21 cellular contexts compared by ENCODE assay signal in genomic region chr20:19864130-19864529, GRCh38.
"Had no signal": no experiment of that assay in that cellular context is flagged by ENCODE, and none has a peak within 500 bp of the region (broad histone marks: within the 10 kb centered on the region; RNA-seq: fewer than 3 reads in every experiment).

No MANE protein-coding gene starts in this region.

- FAIRE-seq: endometrium, frontal cortex, islet of Langerhans, TTC549 had no signal

- DNase-seq: activated CD4-positive, alpha-beta T cell treated with anti-CD3 and anti-CD28 coated beads for 4 hours; activated CD8-positive, alpha-beta T cell treated with anti-CD3 and anti-CD28 coated beads for 36 hours; activated effector memory CD4-positive, alpha-beta T cell treated with anti-CD3 and anti-CD28 coated beads, Interleukin-2, amount 50 U/mL, for 16 hours; activated T-cell treated with anti-CD3 and anti-CD28 coated beads, Interleukin-2, amount 50 U/mL, for 48 hours; amniotic stem cell; caudate nucleus; colonic mucosa; left colon; naive B cell; ovary; stimulated activated CD4-positive, alpha-beta T cell treated with anti-CD3 and anti-CD28 coated beads, Interleukin-12 subunit alpha, Interleukin-12 subunit beta, amount 100 ng/mL, for 4 hours had no signal

- H3K9me3 ChIP-seq: colonic mucosa, ovary, thoracic aorta had no signal

- ATAC-seq: activated CD8-positive, alpha-beta T cell treated with anti-CD3 and anti-CD28 coated beads for 36 hours; activated naive CD4-positive, alpha-beta T cell treated with anti-CD3 and anti-CD28 coated beads, Interleukin-2, amount 50 U/mL, for 72 hours; esophagus mucosa; left colon; stimulated activated effector memory CD8-positive, alpha-beta T cell treated with anti-CD3 and anti-CD28 coated beads, Interleukin-12 subunit alpha, Interleukin-12 subunit beta, amount 100 ng/mL, for 72 hours; WTC11 had no signal

- H3K4me1 ChIP-seq: colonic mucosa, neural progenitor cell had no signal

- H3K9ac ChIP-seq: neural progenitor cell had no signal

- H2AFZ ChIP-seq: neural progenitor cell had no signal

- H3K36me3 ChIP-seq: colonic mucosa, neural progenitor cell, ovary, thoracic aorta had no signal

- H3K27ac ChIP-seq: colonic mucosa, neural progenitor cell, ovary, thoracic aorta had no signal

- H3K27me3 ChIP-seq: colonic mucosa, neural progenitor cell, ovary had no signal

- H3K4me2 ChIP-seq: neural progenitor cell had no signal

- H3K4me3 ChIP-seq: colonic mucosa, neural progenitor cell, ovary, thoracic aorta had no signal
